12 cellular contexts compared by ENCODE assay signal in the genomic region with DNA sequence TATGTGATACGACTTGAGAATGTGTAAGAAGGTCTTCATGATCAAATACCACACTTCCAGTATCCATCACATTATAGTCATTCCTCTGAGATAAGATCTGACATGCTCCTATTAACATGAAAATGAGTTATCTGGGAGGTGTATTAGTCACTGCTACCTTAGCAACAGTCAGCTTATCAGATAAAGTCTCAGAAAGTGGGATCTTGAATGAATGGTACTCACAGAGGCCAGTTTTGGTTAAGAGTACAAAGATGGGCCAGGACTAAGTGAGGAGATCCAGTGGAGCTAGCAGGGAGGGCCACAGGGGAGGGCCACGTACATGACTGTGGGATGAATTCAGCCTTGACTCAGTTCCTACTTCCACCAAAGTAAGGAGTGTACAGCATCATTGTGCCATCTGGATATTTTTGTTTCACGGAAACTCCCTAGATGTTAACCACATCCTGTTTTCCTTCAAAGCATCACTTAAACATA.
DNase-seq lines count a peak whose midpoint lies in the region; ATAC-seq, FAIRE-seq and TF ChIP-seq lines count a peak whose summit lies in the region.
"Had no signal": no experiment of that assay in that cellular context is flagged by ENCODE, and none has a peak within 500 bp of the region (broad histone marks: within the 10 kb centered on the region; RNA-seq: fewer than 3 reads in every experiment).

No MANE protein-coding gene starts in this region.

- TF ChIP-seq CTCF in AG09309 (IDR thresholded peaks at IDR 0.05; ENCODE audit: control insufficient read depth, insufficient read depth, low read depth, low read length, missing control alignments) (no peak), bronchial epithelial cell (IDR thresholded peaks at IDR 0.05; ENCODE audit: insufficient read depth, low read length, severe bottlenecking) (no peak)

- no peak for FAIRE-seq in bronchial epithelial cell (lab: Jason Lieb, UNC)
- no peak for FAIRE-seq in GM19239 (lab: Jason Lieb, UNC)
- FAIRE-seq: D721Med had no signal

- ATAC-seq in GM21526 (IDR thresholded peaks at IDR 0.05; ENCODE audit: low FRiP score, unreplicated experiment) = peak; percentile 55
- ATAC-seq: activated CD4-positive, CD25-positive, alpha-beta regulatory T cell treated with anti-CD3 and anti-CD28 coated beads, Interleukin-2, amount 50 U/mL, for 24 hours had no signal

- H3K36me3 ChIP-seq in bronchial epithelial cell (ENCODE audit: control insufficient read depth, insufficient read depth, low read length) = no peaks in the 10 kb centered on the region

- no peaks in the 10 kb centered on the region for H3K27me3 ChIP-seq in bronchial epithelial cell (ENCODE audit: control insufficient read depth, insufficient read depth, low read length)

- DNase-seq in AG09309 (ENCODE audit: low read depth) (peak; percentile 63), HS-27A (ENCODE audit: low read depth) (peak; percentile 93), bronchial epithelial cell (ENCODE audit: low read depth) (peak; percentile 91), GM19240 (ENCODE audit: insufficient read length, low spot score) (no peak), CD1c-positive myeloid dendritic cell (ENCODE audit: extremely low spot score) (no peak), GM19239 (ENCODE audit: insufficient read length, low spot score) (no peak)
- DNase-seq in central memory CD4-positive, alpha-beta T cell = no peak
- DNase-seq: cortex of kidney, NCI-H526 treated with DMSO at 0.1 percent for 48 hours had no signal

- no peak overlapping the region for H3K4me3 ChIP-seq in AG09309 (ENCODE audit: control insufficient read depth, low read depth, low read length)
- H3K4me3 ChIP-seq in bronchial epithelial cell (ENCODE audit: low read depth, low read length) = no peak overlapping the region

Comparison
In these comparisons a context has a peak if more than half of its experiments do, and no peak if none do; other contexts are left out.
1. DNase-seq: peak in AG09309 (single experiment), HS-27A (single experiment) and bronchial epithelial cell (single experiment); none in GM19240 (single experiment), CD1c-positive myeloid dendritic cell (single experiment), central memory CD4-positive, alpha-beta T cell (single experiment) and GM19239 (single experiment).